ENCODE assay signal across 8 cellular contexts in genomic region chr2:97995026-97995733, GRCh38. TPM values are rescaled to one million over a fixed set of nuclear protein-coding genes. Genes with fewer than 3 reads are reported as not detected.
DNase-seq lines count a peak whose midpoint lies in the region; ATAC-seq lines count a peak whose summit lies in the region.

No MANE protein-coding gene starts in this region.

- peaks cover 26% of the 10 kb centered on the region for H3K4me1 ChIP-seq in CD8-positive, alpha-beta memory T cell (ENCODE audit: insufficient read depth, low read length)
- peaks cover 15% of the 10 kb centered on the region for H3K4me1 ChIP-seq in SJCRH30

- peak overlapping the region; percentile 86 to 99 (median 94) for H3K27ac Mint-ChIP-seq in CD8-positive, alpha-beta memory T cell
- H3K27ac Mint-ChIP-seq in activated naive CD4-positive, alpha-beta T cell treated with anti-CD3 and anti-CD28 coated beads, Interleukin-2, amount 10 ng/mL, durations not matched to agents 7 days and 5 days = peak overlapping the region; percentile 98

- H3K4me1 Mint-ChIP-seq in CD8-positive, alpha-beta memory T cell = peaks cover 43 to 54% (median 51%) of the 10 kb centered on the region in 3 donors
- peaks cover 34% of the 10 kb centered on the region for H3K4me1 Mint-ChIP-seq in activated naive CD4-positive, alpha-beta T cell treated with anti-CD3 and anti-CD28 coated beads, Interleukin-2, amount 10 ng/mL, durations not matched to agents 7 days and 5 days

- H3K9me3 Mint-ChIP-seq in CD8-positive, alpha-beta memory T cell = no peaks in the 10 kb centered on the region
- no peaks in the 10 kb centered on the region for H3K9me3 Mint-ChIP-seq in activated naive CD4-positive, alpha-beta T cell treated with anti-CD3 and anti-CD28 coated beads, Interleukin-2, amount 10 ng/mL, durations not matched to agents 7 days and 5 days

- H3K27ac ChIP-seq in CD8-positive, alpha-beta memory T cell (ENCODE audit: low read depth, low read length) = peak overlapping the region; percentile 66
- peak overlapping the region; percentile 91 for H3K27ac ChIP-seq in SJCRH30

- H3K27me3 ChIP-seq in CD8-positive, alpha-beta memory T cell (ENCODE audit: insufficient read depth, low read length, poor library complexity, severe bottlenecking) = no peaks in the 10 kb centered on the region
- no peaks in the 10 kb centered on the region for H3K27me3 ChIP-seq in SJCRH30

- H3K36me3 Mint-ChIP-seq in CD8-positive, alpha-beta memory T cell = peaks cover 0 to 4% (median 0%) of the 10 kb centered on the region in 3 donors
- H3K36me3 Mint-ChIP-seq in activated naive CD4-positive, alpha-beta T cell treated with anti-CD3 and anti-CD28 coated beads, Interleukin-2, amount 10 ng/mL, durations not matched to agents 7 days and 5 days = peaks cover 7% of the 10 kb centered on the region

- intact Hi-C loops in left cardiac atrium (cut with DNase I) = loop anchor here (10.0 kb wide), 2 partner anchors 180 to 190 kb away; no protein-coding TSS in a partner anchor

- H3K4me3 Mint-ChIP-seq in CD8-positive, alpha-beta memory T cell = peak overlapping the region; percentile 84 to 100 (median 94)
- peak overlapping the region; percentile 100 for H3K4me3 Mint-ChIP-seq in activated naive CD4-positive, alpha-beta T cell treated with anti-CD3 and anti-CD28 coated beads, Interleukin-2, amount 10 ng/mL, durations not matched to agents 7 days and 5 days

- CTCF ChIA-PET in CD8-positive, alpha-beta memory T cell (lab: Charles Lee) = no interaction called here
- CTCF ChIA-PET in activated naive CD4-positive, alpha-beta T cell treated with anti-CD3 and anti-CD28 coated beads, Interleukin-2, amount 10 ng/mL, durations not matched to agents 7 days and 5 days (lab: Charles Lee) = no interaction called here

- peak overlapping the region; percentile 65 for H3K4me3 ChIP-seq in CD8-positive, alpha-beta memory T cell (ENCODE audit: low read length)
- H3K4me3 ChIP-seq in SJCRH30 = peak overlapping the region; percentile 81

- H3K27me3 Mint-ChIP-seq in CD8-positive, alpha-beta memory T cell = no peaks in the 10 kb centered on the region
- peaks cover 5% of the 10 kb centered on the region for H3K27me3 Mint-ChIP-seq in activated naive CD4-positive, alpha-beta T cell treated with anti-CD3 and anti-CD28 coated beads, Interleukin-2, amount 10 ng/mL, durations not matched to agents 7 days and 5 days

- DNase-seq in CD8-positive, alpha-beta memory T cell = peak; percentile 25 to 68 (median 61)
- DNase-seq in SJCRH30 (no peak), left cardiac atrium (no peak), putamen (ENCODE audit: low spot score) (peak; percentile 33), NCI-H524 treated with DMSO at 0.1 percent for 48 hours (lab: John Stamatoyannopoulos, UW) (no peak)
- DNase-seq in activated naive CD4-positive, alpha-beta T cell treated with anti-CD3 and anti-CD28 coated beads, Interleukin-2, amount 10 ng/mL, durations not matched to agents 7 days and 5 days = peak; percentile 64

- no peaks in the 10 kb centered on the region for H3K9me3 ChIP-seq in CD8-positive, alpha-beta memory T cell (ENCODE audit: low read length)
- H3K9me3 ChIP-seq in SJCRH30 (replicated peaks) = no peaks in the 10 kb centered on the region

- POLR2A ChIA-PET in CD8-positive, alpha-beta memory T cell (lab: Charles Lee) = no interaction called here

- no peaks in the 10 kb centered on the region for H3K36me3 ChIP-seq in CD8-positive, alpha-beta memory T cell (ENCODE audit: insufficient read depth, low read length)
- H3K36me3 ChIP-seq in SJCRH30 = no peaks in the 10 kb centered on the region

- ATAC-seq in GM19397 (IDR thresholded peaks at IDR 0.05; ENCODE audit: unreplicated experiment) (peak; percentile 38), HG03520 (IDR thresholded peaks at IDR 0.05; ENCODE audit: unreplicated experiment) (peak; percentile 30), left cardiac atrium (peak; percentile 56 to 71)

RNA-seq across cellular contexts. Expression of gene TMEM131, which starts 0.6 kb away (rescaled TPM):
- 10 to 100 TPM; 34.7 to 35.4 TPM for total RNA-seq in CD8-positive, alpha-beta memory T cell
- polyA plus RNA-seq in CD8-positive, alpha-beta memory T cell = 14.4 TPM
- total RNA-seq in SJCRH30 (2014; rRNA removed; shearing (Covaris generic)) = 26.6 and 29.7 TPM in 2 replicates
- 10 to 100 TPM; 26.2 to 26.5 TPM for total RNA-seq in left cardiac atrium

Comparison
In these comparisons a context has a peak if more than half of its experiments do, and no peak if none do; other contexts are left out.
1. DNase-seq: peak in CD8-positive, alpha-beta memory T cell (5 of 5), activated naive CD4-positive, alpha-beta T cell treated with anti-CD3 and anti-CD28 coated beads, Interleukin-2, amount 10 ng/mL, durations not matched to agents 7 days and 5 days (single experiment) and putamen (single experiment); none in SJCRH30 (0 of 2), left cardiac atrium (single experiment) and NCI-H524 treated with DMSO at 0.1 percent for 48 hours (single experiment).
2. Peak in every context shown above with its lines, with median percentiles within 50 percentile points of each other: ATAC-seq.